8 cellular contexts compared by ENCODE assay signal in the genomic region with DNA sequence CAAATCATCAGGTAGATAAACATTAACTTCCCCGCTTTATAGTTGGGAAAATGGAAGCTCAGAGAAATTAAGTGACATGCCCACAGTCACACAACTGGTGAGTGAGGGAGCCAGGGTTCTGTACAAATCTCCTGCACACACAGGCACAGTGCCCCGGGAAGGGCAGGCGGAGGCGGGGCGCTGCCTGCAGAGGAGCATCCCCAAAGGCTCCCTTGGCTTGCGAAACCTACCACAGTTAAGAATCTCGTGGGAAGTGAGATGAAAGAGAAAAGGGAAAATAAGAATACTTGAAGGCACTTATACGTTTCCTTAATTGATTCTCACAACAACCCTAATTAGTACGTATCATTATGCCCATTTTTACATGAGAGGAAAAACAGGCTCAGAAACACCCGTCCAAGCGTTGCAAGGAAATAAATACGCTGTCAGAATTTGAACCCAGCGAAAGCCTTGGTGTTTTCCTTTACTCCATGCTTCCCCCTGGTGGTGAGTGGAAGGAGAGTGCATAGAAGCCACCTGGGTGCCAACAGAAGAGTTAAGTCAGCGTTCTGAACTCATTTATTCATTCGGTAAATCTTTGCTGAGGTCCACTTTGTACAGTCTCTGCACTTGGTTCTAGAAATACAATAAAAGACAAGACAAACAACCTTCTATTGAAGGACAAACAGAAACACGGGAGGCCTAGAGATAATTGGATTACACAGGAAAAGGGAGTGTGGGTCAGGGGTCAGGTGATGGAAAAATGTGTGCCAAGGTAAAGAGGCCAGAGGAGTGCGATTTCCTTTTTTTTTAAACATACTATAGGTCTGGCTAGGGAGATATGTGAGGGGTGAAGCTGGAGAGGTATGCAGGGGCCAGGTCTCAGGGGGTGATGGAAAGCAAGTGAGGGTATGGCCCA. TPM values are rescaled to one million over a fixed set of nuclear protein-coding genes. Genes with fewer than 3 reads are reported as not detected.
DNase-seq lines count a peak whose midpoint lies in the region; ATAC-seq, FAIRE-seq and TF ChIP-seq lines count a peak whose summit lies in the region.

No MANE protein-coding gene starts in this region.

- no peak overlapping the region for H3K4me3 Mint-ChIP-seq in CD4-positive, alpha-beta T cell

- peaks cover 0 to 14% (median 0%) of the 10 kb centered on the region in 3 donors for H3K4me1 ChIP-seq in gastroesophageal sphincter

- peak; percentile 89 for TF ChIP-seq CTCF in CD4-positive, alpha-beta T cell (IDR thresholded peaks at IDR 0.05)
- TF ChIP-seq CTCF in gastroesophageal sphincter (IDR thresholded peaks at IDR 0.05) (peak; percentile 79 to 87 (median 82)), retinal pigment epithelial cell (conservative IDR thresholded peaks at IDR 0.05; ENCODE audit: low read depth, low read length) (peak; percentile 92)

- no peaks in the 10 kb centered on the region for H3K27me3 Mint-ChIP-seq in CD4-positive, alpha-beta T cell

- peak in 9 of 10 experiments; percentile 18 to 45 (median 33) for DNase-seq in CD4-positive, alpha-beta T cell
- peak; percentile 41 for DNase-seq in H54 (ENCODE audit: insufficient read length, low spot score)
- peak; percentile 31 for DNase-seq in NCI-H748 treated with DMSO at 0.1 percent for 48 hours (lab: John Stamatoyannopoulos, UW)
- DNase-seq in activated T-cell treated with anti-CD3 and anti-CD28 coated beads, Interleukin-2, amount 50 U/mL, for 48 hours, result peak; percentile 57 to 62
- DNase-seq in retinal pigment epithelial cell (ENCODE audit: low read depth), result no peak
- DNase-seq in middle frontal gyrus (ENCODE audit: extremely low spot score, low spot score), result no peak

- peaks cover 0 to 40% of the 10 kb centered on the region in 2 donors for H3K36me3 ChIP-seq in gastroesophageal sphincter

- CTCF ChIA-PET in CD4-positive, alpha-beta T cell (lab: Charles Lee), result interaction anchor here (0.9 to 1.2 kb wide), 2 partner anchors 24 to 127 kb away, joined by 3 to 4 read pairs; no protein-coding TSS in a partner anchor

- peak; percentile 20 for FAIRE-seq in H54 (lab: Jason Lieb, UNC)

- no peak for ATAC-seq in CD4-positive, alpha-beta T cell (ENCODE audit: poor library complexity)
- ATAC-seq in gastroesophageal sphincter, result peak; percentile 60
- no peak for ATAC-seq in GM21825 (IDR thresholded peaks at IDR 0.05; ENCODE audit: unreplicated experiment)

- peaks cover 32% of the 10 kb centered on the region for H3K36me3 Mint-ChIP-seq in CD4-positive, alpha-beta T cell (ENCODE audit: low read depth)

- H3K9me3 Mint-ChIP-seq in CD4-positive, alpha-beta T cell, result no peaks in the 10 kb centered on the region

- H3K4me3 ChIP-seq in gastroesophageal sphincter, result no peak overlapping the region
- no peak overlapping the region for H3K4me3 ChIP-seq in retinal pigment epithelial cell (ENCODE audit: low read length)

- TF ChIP-seq EP300 in gastroesophageal sphincter (IDR thresholded peaks at IDR 0.05), result no peak

- H3K27me3 ChIP-seq in CD4-positive, alpha-beta T cell (ENCODE audit: control insufficient read depth, insufficient read depth, low read length), result no peaks in the 10 kb centered on the region
- no peaks in the 10 kb centered on the region for H3K27me3 ChIP-seq in gastroesophageal sphincter

- H3K9me3 ChIP-seq in CD4-positive, alpha-beta T cell (ENCODE audit: control insufficient read depth, low read length), result no peaks in the 10 kb centered on the region
- no peaks in the 10 kb centered on the region for H3K9me3 ChIP-seq in gastroesophageal sphincter

- intact Hi-C loops in CD4-positive, alpha-beta T cell (cut with DNase I, micrococcal nuclease), result loop anchor here (1.0 to 10.0 kb wide), 6 partner anchors 59 to 367 kb away; no protein-coding TSS in a partner anchor

- H3K27ac Mint-ChIP-seq in CD4-positive, alpha-beta T cell, result no peak overlapping the region

- peaks cover 42% of the 10 kb centered on the region for H3K4me1 Mint-ChIP-seq in CD4-positive, alpha-beta T cell (ENCODE audit: low read depth)

- H3K27ac ChIP-seq in CD4-positive, alpha-beta T cell (ENCODE audit: low read depth, low read length), result no peak overlapping the region
- no peak overlapping the region for H3K27ac ChIP-seq in gastroesophageal sphincter

- TF ChIP-seq POLR2A in H54 (IDR thresholded peaks at IDR 0.05; ENCODE audit: low read depth, low read length) (no peak), gastroesophageal sphincter (IDR thresholded peaks at IDR 0.05) (no peak)

- WGBS in gastroesophageal sphincter (ENCODE audit: low coverage in 1 of 2), 2 donors, result 45 to 57% methylated on average over 9 to 13 of the region's 17 CpGs

- POLR2A ChIA-PET in CD4-positive, alpha-beta T cell (lab: Charles Lee), result no interaction called here

RNA-seq across cellular contexts. Expression of a gene that starts 28.4 kb away (rescaled TPM):
- 1 to 10 TPM; 4.6 to 6.9 TPM for total RNA-seq in CD4-positive, alpha-beta T cell
- total RNA-seq in gastroesophageal sphincter, result 10 to 100 TPM in 3 of 4 donors, 1 to 10 TPM in 1; 8.8 to 20.7 (median 13.9) TPM

Comparison
In these comparisons a context has a peak if more than half of its experiments do, and no peak if none do; other contexts are left out.
1. DNase-seq: peak in CD4-positive, alpha-beta T cell (9 of 10), H54 (single experiment), NCI-H748 treated with DMSO at 0.1 percent for 48 hours (single experiment) and activated T-cell treated with anti-CD3 and anti-CD28 coated beads, Interleukin-2, amount 50 U/mL, for 48 hours (2 of 2); none in retinal pigment epithelial cell (single experiment) and middle frontal gyrus (single experiment).
2. Peak in every context shown above with its lines, with median percentiles within 50 percentile points of each other: CTCF ChIP-seq.